ENCODE assay signal across 9 cellular contexts in the genomic region with DNA sequence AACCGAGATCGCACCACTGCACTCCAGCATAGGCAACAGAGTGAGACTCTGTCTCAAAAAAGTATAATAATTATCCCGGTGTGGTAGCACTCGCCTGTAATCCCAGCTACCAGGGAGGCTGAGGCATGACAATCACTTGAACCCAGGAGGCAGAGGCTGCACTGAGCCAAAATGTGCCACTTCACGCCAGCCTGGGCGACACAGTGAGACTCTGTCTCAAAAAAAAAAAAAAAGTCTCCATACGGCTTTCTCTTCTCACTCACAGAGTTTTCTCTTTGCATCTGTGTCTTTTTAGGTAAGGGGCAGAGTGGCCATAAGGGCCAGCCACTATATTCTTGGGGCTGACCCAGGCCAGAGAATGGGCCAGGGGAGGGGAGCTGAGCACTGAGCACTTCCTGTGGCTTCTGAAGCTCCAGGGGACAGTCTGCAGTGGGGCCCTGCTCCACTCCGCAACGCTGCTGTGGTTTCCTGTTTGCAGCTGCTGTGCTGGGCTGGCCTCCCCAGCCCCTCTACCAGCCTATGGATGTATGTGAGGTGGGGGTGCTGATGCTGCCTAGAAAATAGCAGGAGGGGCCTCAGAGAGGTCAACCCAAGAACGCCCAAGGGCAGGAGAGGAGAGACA. TPM values are rescaled to one million over a fixed set of nuclear protein-coding genes. Genes with fewer than 3 reads are reported as not detected.
DNase-seq lines count a peak whose midpoint lies in the region; ATAC-seq and TF ChIP-seq lines count a peak whose summit lies in the region.
"Had no signal": no experiment of that assay in that cellular context is flagged by ENCODE, and none has a peak within 500 bp of the region (broad histone marks: within the 10 kb centered on the region; RNA-seq: fewer than 3 reads in every experiment).

No MANE protein-coding gene starts in this region.

- H3K4me1 ChIP-seq in SJCRH30: peaks cover 10% of the 10 kb centered on the region

- DNase-seq in GM20000 (ENCODE audit: low spot score): peak; percentile 65
- DNase-seq in SJCRH30: peak; percentile 70 to 78
- DNase-seq in activated naive CD8-positive, alpha-beta T cell treated with anti-CD3 and anti-CD28 coated beads, Interleukin-2, amount 10 ng/mL, durations not matched to agents 7 days and 5 days: peak; percentile 71
- DNase-seq in stimulated activated CD8-positive, alpha-beta memory T cell treated with anti-CD3 and anti-CD28 coated beads, Interleukin-4, amount 100 ng/mL, for 48 hours: peak; percentile 65
- DNase-seq in A172 (ENCODE audit: low spot score): no peak
- no peak for DNase-seq in nephron progenitor cell
- DNase-seq in SHP77 (lab: John Stamatoyannopoulos, UW): no peak
- no peak for DNase-seq in HPDE6-E6E7 (ENCODE audit: extremely low spot score)
- DNase-seq: hippocampal formation had no signal

- H3K27me3 ChIP-seq in SJCRH30: peaks cover 5% of the 10 kb centered on the region; the same call in 1 of the 2 replicates

- no peak overlapping the region for H3K4me3 ChIP-seq in SJCRH30

- no peaks in the 10 kb centered on the region for H3K27me3 Mint-ChIP-seq in activated naive CD8-positive, alpha-beta T cell treated with anti-CD3 and anti-CD28 coated beads, Interleukin-2, amount 10 ng/mL, durations not matched to agents 7 days and 5 days
- peaks cover 4% of the 10 kb centered on the region for H3K27me3 Mint-ChIP-seq in nephron progenitor cell (ENCODE audit: low read depth, poor library complexity)

- no peaks in the 10 kb centered on the region for H3K36me3 ChIP-seq in SJCRH30

- peak overlapping the region; percentile 78 for H3K4me3 Mint-ChIP-seq in activated naive CD8-positive, alpha-beta T cell treated with anti-CD3 and anti-CD28 coated beads, Interleukin-2, amount 10 ng/mL, durations not matched to agents 7 days and 5 days
- H3K4me3 Mint-ChIP-seq in nephron progenitor cell: no peak overlapping the region

- no peaks in the 10 kb centered on the region for H3K9me3 Mint-ChIP-seq in activated naive CD8-positive, alpha-beta T cell treated with anti-CD3 and anti-CD28 coated beads, Interleukin-2, amount 10 ng/mL, durations not matched to agents 7 days and 5 days
- H3K9me3 Mint-ChIP-seq in nephron progenitor cell: no peaks in the 10 kb centered on the region

- H3K9me3 ChIP-seq in SJCRH30 (replicated peaks): no peaks in the 10 kb centered on the region

- ATAC-seq in activated naive CD8-positive, alpha-beta T cell treated with anti-CD3 and anti-CD28 coated beads, Interleukin-2, amount 10 ng/mL, durations not matched to agents 7 days and 5 days (ENCODE audit: low read depth): peak; percentile 95

- TF ChIP-seq CTCF in GM20000 (IDR thresholded peaks at IDR 0.05; ENCODE audit: extremely low read depth, missing control alignments): no peak
- no peak for TF ChIP-seq CTCF in nephron progenitor cell (IDR thresholded peaks at IDR 0.05)

- H3K4me1 Mint-ChIP-seq in activated naive CD8-positive, alpha-beta T cell treated with anti-CD3 and anti-CD28 coated beads, Interleukin-2, amount 10 ng/mL, durations not matched to agents 7 days and 5 days: peaks cover 51% of the 10 kb centered on the region
- H3K4me1 Mint-ChIP-seq in nephron progenitor cell: peaks cover 21% of the 10 kb centered on the region

- no peak overlapping the region for H3K27ac ChIP-seq in SJCRH30

- POLR2A ChIA-PET in activated naive CD8-positive, alpha-beta T cell treated with anti-CD3 and anti-CD28 coated beads, Interleukin-2, amount 10 ng/mL, durations not matched to agents 7 days and 5 days (lab: Charles Lee): interaction anchor here (0.7 to 6.4 kb wide), 12 partner anchors 14 to 1189 kb away, joined by 3 to 90 read pairs (median 4); partner anchors contain the start of genes NDRG3, RAB5IF, RBM39 and SLA2

- H3K36me3 Mint-ChIP-seq in activated naive CD8-positive, alpha-beta T cell treated with anti-CD3 and anti-CD28 coated beads, Interleukin-2, amount 10 ng/mL, durations not matched to agents 7 days and 5 days: peaks cover 48% of the 10 kb centered on the region
- H3K36me3 Mint-ChIP-seq in nephron progenitor cell (ENCODE audit: low read depth): no peaks in the 10 kb centered on the region

- H3K27ac Mint-ChIP-seq in activated naive CD8-positive, alpha-beta T cell treated with anti-CD3 and anti-CD28 coated beads, Interleukin-2, amount 10 ng/mL, durations not matched to agents 7 days and 5 days: peak overlapping the region; percentile 93
- H3K27ac Mint-ChIP-seq in nephron progenitor cell: no peak overlapping the region

RNA-seq across cellular contexts. Expression of gene SLA2, which starts 16.2 kb away (rescaled TPM):
- total RNA-seq in SJCRH30 (2014; rRNA removed; shearing (Covaris generic)): 0.06 TPM in 1 of 2 replicates, not detected in the other
- 100 to 1,000 TPM; 103 TPM for total RNA-seq in activated naive CD8-positive, alpha-beta T cell treated with anti-CD3 and anti-CD28 coated beads, Interleukin-2, amount 10 ng/mL, durations not matched to agents 7 days and 5 days
- total RNA-seq in A172 (2014; rRNA removed; shearing (Covaris generic)): 0.17 TPM in 1 of 2 replicates, not detected in the other

RNA-seq across cellular contexts. Expression of gene RAB5IF, which starts 24.3 kb away (rescaled TPM):
- total RNA-seq in SJCRH30 (2014; rRNA removed; shearing (Covaris generic)): 125 and 131 TPM in 2 replicates
- total RNA-seq in activated naive CD8-positive, alpha-beta T cell treated with anti-CD3 and anti-CD28 coated beads, Interleukin-2, amount 10 ng/mL, durations not matched to agents 7 days and 5 days: 10 to 100 TPM; 73.1 to 76.1 TPM
- 338 and 339 TPM in 2 replicates for total RNA-seq in A172 (2014; rRNA removed; shearing (Covaris generic))

RNA-seq across cellular contexts. Expression of gene TGIF2, which starts 56.4 kb away (rescaled TPM):
- 71.1 and 75.5 TPM in 2 replicates for total RNA-seq in SJCRH30 (2014; rRNA removed; shearing (Covaris generic))
- 10 to 100 TPM; 32.2 to 33.1 TPM for total RNA-seq in activated naive CD8-positive, alpha-beta T cell treated with anti-CD3 and anti-CD28 coated beads, Interleukin-2, amount 10 ng/mL, durations not matched to agents 7 days and 5 days
- 23.7 and 32.6 TPM in 2 replicates for total RNA-seq in A172 (2014; rRNA removed; shearing (Covaris generic))

Comparison
In these comparisons a context has a peak if more than half of its experiments do, and no peak if none do; other contexts are left out.
1. DNase-seq: peak in GM20000 (single experiment), SJCRH30 (2 of 2), activated naive CD8-positive, alpha-beta T cell treated with anti-CD3 and anti-CD28 coated beads, Interleukin-2, amount 10 ng/mL, durations not matched to agents 7 days and 5 days (single experiment) and stimulated activated CD8-positive, alpha-beta memory T cell treated with anti-CD3 and anti-CD28 coated beads, Interleukin-4, amount 100 ng/mL, for 48 hours (single experiment); none in A172 (single experiment), nephron progenitor cell (single experiment), SHP77 (0 of 2) and HPDE6-E6E7 (single experiment).
2. RNA of gene SLA2, which starts 16.2 kb away (total RNA-seq): 103 TPM in activated naive CD8-positive, alpha-beta T cell treated with anti-CD3 and anti-CD28 coated beads, Interleukin-2, amount 10 ng/mL, durations not matched to agents 7 days and 5 days; 0.06 TPM in SJCRH30 and 0.17 TPM in A172; every median in the first group is over 10 times any median in the second.